In the genomic region with DNA sequence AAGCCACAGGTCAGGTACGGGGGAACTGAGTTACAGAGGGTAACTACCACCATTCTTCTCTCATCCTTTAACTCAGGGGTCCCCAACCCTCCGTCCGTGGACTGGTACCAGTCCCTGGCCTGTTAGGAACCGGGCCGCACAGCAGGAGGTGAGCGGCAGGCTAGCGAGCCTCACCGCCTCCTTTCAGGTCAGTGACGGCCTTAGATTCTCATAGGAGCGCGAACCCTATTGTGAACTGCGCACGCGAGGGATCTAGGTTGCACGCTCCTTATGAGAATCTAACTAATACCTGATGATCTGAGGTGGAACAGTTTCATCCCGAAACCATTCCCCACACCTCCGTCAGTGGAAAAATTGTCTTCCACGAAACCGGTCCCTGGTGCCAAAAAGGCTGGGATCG, we compare ENCODE assay signal across 9 cellular contexts. TPM values are rescaled to one million over a fixed set of nuclear protein-coding genes. Genes with fewer than 3 reads are reported as not detected.
DNase-seq lines count a peak whose midpoint lies in the region; ATAC-seq, FAIRE-seq and TF ChIP-seq lines count a peak whose summit lies in the region.
"Not testable (repeated sequence)": the region's sequence is repeated elsewhere in the genome, so short reads cannot be mapped to it uniquely, and the experiment has no call there.
"Had no signal": no experiment of that assay in that cellular context is flagged by ENCODE, and none has a peak within 500 bp of the region (broad histone marks: within the 10 kb centered on the region; RNA-seq: fewer than 3 reads in every experiment).

No MANE protein-coding gene starts in this region.

- peak overlapping the region; percentile 96 for H3K4me3 ChIP-seq in Jurkat, Clone E6-1 (ENCODE audit: low read length)
- H3K4me3 ChIP-seq in WERI-Rb-1 (ENCODE audit: low read depth, low read length) (peak overlapping the region; percentile 83), K562 (peak overlapping the region; percentile 82), fibroblast of lung (replicated peaks in 1 of 4; ENCODE audit: control extremely low read depth in 1 of 4, insufficient read depth in 1 of 4, low read depth in 3 of 4, low read length in 4 of 4) (peak overlapping the region; percentile 68 to 97 (median 86)), left lung (peak overlapping the region; percentile 88 to 90), osteoblast (ENCODE audit: insufficient read depth, low read length) (peak overlapping the region; percentile 100), thoracic aorta (peak overlapping the region; percentile 81)

- intact Hi-C loops in CD14-positive monocyte (cut with micrococcal nuclease) (loop anchor here (5.0 to 10.0 kb wide), 2 partner anchors 45 to 372 kb away; partner anchors contain the start of gene MICALL1 (in 1 of the 2)), K562 (cut with micrococcal nuclease) (loop anchor here (10.0 kb wide), 1 partner anchor 72 kb away; no protein-coding TSS in a partner anchor)
- intact Hi-C loops in left lung (cut with DNase I), result not testable (repeated sequence)

- not testable (repeated sequence) for TF ChIP-seq CTCF in CD14-positive monocyte (IDR thresholded peaks at IDR 0.05); WERI-Rb-1 (IDR thresholded peaks at IDR 0.05; ENCODE audit: low read depth, low read length); K562 (IDR thresholded peaks at IDR 0.05 in 2 of 3, conservative IDR thresholded peaks at IDR 0.05 in 1 of 3; ENCODE audit: insufficient read depth in 2 of 3, low read depth in 1 of 3, low read length in 3 of 3); fibroblast of lung (conservative IDR thresholded peaks at IDR 0.05 in 1 of 2, IDR thresholded peaks at IDR 0.05 in 1 of 2; ENCODE audit: low read depth in 1 of 2, low read length in 2 of 2); left lung (IDR thresholded peaks at IDR 0.05); osteoblast (IDR thresholded peaks at IDR 0.05; ENCODE audit: extremely low read depth, low read depth, low read length); thoracic aorta (IDR thresholded peaks at IDR 0.05)

- DNase-seq in CD14-positive monocyte (ENCODE audit: low spot score); Jurkat, Clone E6-1 (ENCODE audit: low read depth, low spot score); WERI-Rb-1; fibroblast of lung (ENCODE audit: low read depth in 2 of 2); left lung; osteoblast (ENCODE audit: insufficient read length, low spot score, missing footprints); thoracic aorta (ENCODE audit: low spot score): not testable (repeated sequence)
- peak in 1 of 4 experiments; percentile 12 for DNase-seq in K562 (ENCODE audit: extremely low read depth in 1 of 4, low spot score in 3 of 4)

- H3K4me1 Mint-ChIP-seq in CD14-positive monocyte, result peaks cover 26% of the 10 kb centered on the region

- 14% methylated on average over 12 of the region's 20 CpGs for WGBS in K562 (ENCODE audit: insufficient coverage, low coverage, missing lambda C conversion rate)

- H3K4me2 ChIP-seq in K562 (ENCODE audit: insufficient read depth, low read length) (peak overlapping the region; percentile 98), fibroblast of lung (ENCODE audit: extremely low read depth, insufficient read depth, low read length) (peak overlapping the region; percentile 97), osteoblast (ENCODE audit: insufficient read depth, low read length) (peak overlapping the region; percentile 93)

- peak; percentile 39 for ATAC-seq in K562
- peak; percentile 28 for ATAC-seq in left lung
- not testable (repeated sequence) for ATAC-seq in thoracic aorta (ENCODE audit: insufficient number of reproducible peaks, low FRiP score, low read depth)

- peaks cover 7 to 20% of the 10 kb centered on the region in 2 experiments; a peak in 3 of 5 replicates for H3K4me1 ChIP-seq in K562 (replicated peaks in 1 of 2; ENCODE audit: control insufficient read depth in 2 of 2, insufficient read depth in 2 of 2, low read length in 2 of 2)
- H3K4me1 ChIP-seq in fibroblast of lung (ENCODE audit: control insufficient read depth, extremely low read depth, insufficient read depth, low read length), result not testable (repeated sequence)
- peaks cover 11 to 27% of the 10 kb centered on the region in 2 donors for H3K4me1 ChIP-seq in left lung
- H3K4me1 ChIP-seq in osteoblast (ENCODE audit: insufficient read depth, low read length), result peaks cover 15% of the 10 kb centered on the region
- peaks cover 10 to 18% of the 10 kb centered on the region in 2 donors for H3K4me1 ChIP-seq in thoracic aorta (ENCODE audit: control insufficient read depth in 1 of 2, low read depth in 2 of 2)

- H3K27ac Mint-ChIP-seq in CD14-positive monocyte, result peak overlapping the region in 1 of 7 donors; percentile 99

- H2AFZ ChIP-seq in K562 (ENCODE audit: low read depth, low read length) (peak overlapping the region; percentile 95), fibroblast of lung (ENCODE audit: low read length) (peak overlapping the region; percentile 68), osteoblast (ENCODE audit: low read length) (peak overlapping the region; percentile 87)

- in situ Hi-C loops in K562 (cut with MboI), result not testable (repeated sequence)

- POLR2A ChIA-PET in K562 (lab: Yijun Ruan, JAX), result interaction anchor here (0.5 to 1.1 kb wide), 4 partner anchors 54 to 412 kb away, joined by 3 to 5 read pairs (median 3); partner anchors contain the start of gene ANKRD54

- CTCF ChIA-PET in K562 (lab: Yijun Ruan, JAX; ENCODE audit: low intra/inter-chr PET ratio), result not testable (repeated sequence)

- H3K79me2 ChIP-seq in K562 (ENCODE audit: control insufficient read depth, insufficient read depth, low read length) (peaks cover 27% of the 10 kb centered on the region), fibroblast of lung (ENCODE audit: control insufficient read depth, insufficient read depth, low read length) (peaks cover 15% of the 10 kb centered on the region), osteoblast (ENCODE audit: insufficient read depth, low read length) (peaks cover 32% of the 10 kb centered on the region)

- H3K9ac ChIP-seq in K562 (ENCODE audit: insufficient read depth in 1 of 2, low read depth in 2 of 2, low read length in 2 of 2) (peak overlapping the region; percentile 83 to 100; a peak in 2 of 4 replicates), fibroblast of lung (ENCODE audit: insufficient read depth, low read length) (peak overlapping the region; percentile 83)

- not testable (repeated sequence) for H3K9me3 Mint-ChIP-seq in CD14-positive monocyte

- TF ChIP-seq EP300 in K562 (IDR thresholded peaks at IDR 0.05; ENCODE audit: low read length), result not testable (repeated sequence)

- not testable (repeated sequence) for TF ChIP-seq POLR2A in K562 (conservative IDR thresholded peaks at IDR 0.05)

- FAIRE-seq in K562 (lab: Jason Lieb, UNC), result not testable (repeated sequence)

- not testable (repeated sequence) for H3K27me3 ChIP-seq in WERI-Rb-1 (ENCODE audit: insufficient read depth, low read depth, severe bottlenecking); K562 (ENCODE audit: control insufficient read depth in 2 of 2, insufficient read depth in 2 of 2, low read length in 2 of 2); fibroblast of lung (ENCODE audit: control insufficient read depth, insufficient read depth, low read length); osteoblast (ENCODE audit: insufficient read depth, low read length); thoracic aorta (replicated peaks; ENCODE audit: insufficient read depth)
- H3K27me3 ChIP-seq in left lung, result peaks cover 0 to 14% of the 10 kb centered on the region in 2 donors

- BruUV-seq in K562 (replicated peaks; lab: Mats Ljungman, UMichigan), result not testable (repeated sequence)

- H3K36me3 Mint-ChIP-seq in CD14-positive monocyte, result peaks cover 14 to 15% of the 10 kb centered on the region in 2 donors

- H3K36me3 ChIP-seq in WERI-Rb-1 (peaks cover 16% of the 10 kb centered on the region), K562 (ENCODE audit: control insufficient read depth, insufficient read depth, low read length) (peaks cover 13% of the 10 kb centered on the region), left lung (peaks cover 0 to 17% of the 10 kb centered on the region in 2 donors), osteoblast (ENCODE audit: insufficient read depth, low read length) (peaks cover 12% of the 10 kb centered on the region), thoracic aorta (peaks cover 11% of the 10 kb centered on the region)
- not testable (repeated sequence) for H3K36me3 ChIP-seq in fibroblast of lung (ENCODE audit: control insufficient read depth, insufficient read depth, low read length)

- TF ChIP-seq RAD21 in K562 (CRISPR knock-in tag; conservative IDR thresholded peaks at IDR 0.05 in 1 of 2, IDR thresholded peaks at IDR 0.05 in 1 of 2), result not testable (repeated sequence)

- H4K20me1 ChIP-seq in K562 (replicated peaks; ENCODE audit: control insufficient read depth, insufficient read depth, low read length); fibroblast of lung (ENCODE audit: control insufficient read depth, extremely low read depth, insufficient read depth, low read length); osteoblast (ENCODE audit: insufficient read depth, low read length): not testable (repeated sequence)

- H3K4me3 Mint-ChIP-seq in CD14-positive monocyte, result peak overlapping the region; percentile 94 to 100

- H3K9me1 ChIP-seq in K562 (ENCODE audit: control insufficient read depth, insufficient read depth, low read length), result not testable (repeated sequence)

- not testable (repeated sequence) for H3K27ac ChIP-seq in WERI-Rb-1, left lung, thoracic aorta
- H3K27ac ChIP-seq in K562 (ENCODE audit: extremely low read depth, low read depth, low read length) (0 out of 3 replicates have a peak overlapping the region, but pooled peaks have one; percentile 42), fibroblast of lung (ENCODE audit: insufficient read depth, low read length) (peak overlapping the region; percentile 81), osteoblast (ENCODE audit: low read depth, low read length) (peak overlapping the region; percentile 76)

- H3K9me3 ChIP-seq in WERI-Rb-1 (ENCODE audit: severe bottlenecking); K562 (replicated peaks; ENCODE audit: control insufficient read depth, insufficient read depth, low read depth, low read length); fibroblast of lung (ENCODE audit: control insufficient read depth, insufficient read depth, low read depth, low read length); left lung; osteoblast (ENCODE audit: low read depth, low read length); thoracic aorta: not testable (repeated sequence)

- peaks cover 18 to 24% (median 21%) of the 10 kb centered on the region in 3 donors for H3K27me3 Mint-ChIP-seq in CD14-positive monocyte (ENCODE audit: low read depth in 3 of 3)

RNA-seq across cellular contexts. Expression of gene C22orf23, which starts 0.8 kb away (rescaled TPM):
- polyA plus RNA-seq in CD14-positive monocyte (not detected), K562 (2011; rRNA removed) (0.33 and 0.79 TPM in 2 replicates), K562 (2014; fragmentation: Illumina TruSeq; extraction: Trizol) (0.69 and 1.0 TPM in 2 replicates), K562 (2014; fragmentation: Nextera tagmentation; extraction: Ambion mirVana) (under 1 TPM; 0.53 to 0.91 TPM), K562 (2014; rRNA removed) (0.65 and 0.82 TPM in 2 replicates), fibroblast of lung (0.37 and 0.43 TPM in 2 replicates)
- 2.2 TPM for polyA plus RNA-seq in Jurkat, Clone E6-1 (2012; ENCODE audit: insufficient read depth, insufficient read length)
- 0.46 and 1.2 TPM in 2 replicates for total RNA-seq in K562 (2011; cell fraction: chromatin; rRNA removed; ENCODE audit: low replicate concordance)
- 0.67 TPM in 1 of 2 replicates, not detected in the other for total RNA-seq in K562 (2011; cell fraction: nucleolus; rRNA removed)
- total RNA-seq in K562 (2011; cell fraction: nucleoplasm; rRNA removed), result 0.88 and 1.4 TPM in 2 replicates
- total RNA-seq in K562 (2014; rRNA removed) (0.32 and 0.82 TPM in 2 replicates), K562 (2014; rRNA removed; fragmentation: Illumina TruSeq; extraction: Trizol) (0.25 and 0.48 TPM in 2 replicates), K562 (2015; rRNA removed; fragmentation: Illumina TruSeq; extraction: Trizol) (0.26 and 0.51 TPM in 2 replicates), K562 (2021) (0.49 and 0.64 TPM in 2 replicates), fibroblast of lung (0.17 and 0.26 TPM in 2 replicates), left lung (under 1 TPM; 0.26 to 0.65 TPM), osteoblast (0.29 and 0.72 TPM in 2 replicates), thoracic aorta (not detected)
- 0.52 and 0.88 TPM in 2 replicates for polyA plus RNA-seq in K562 (2011; cell fraction: cytosol; rRNA removed)
- polyA plus RNA-seq in K562 (2011; cell fraction: nucleus; rRNA removed), result 0.63 and 0.76 TPM in 2 replicates
- polyA plus RNA-seq in K562 (2012), result 0.42 and 0.51 TPM in 2 replicates
- polyA minus RNA-seq in K562 (2011; rRNA and poly(A)+ RNA removed), result 0.66 and 0.91 TPM in 2 replicates
- polyA minus RNA-seq in K562 (2011; cell fraction: cytosol; rRNA and poly(A)+ RNA removed), result not detected in 2 replicates
- 0.78 TPM in 1 of 2 replicates, not detected in the other for polyA minus RNA-seq in K562 (2011; cell fraction: nucleus; rRNA and poly(A)+ RNA removed)
- polyA plus RNA-seq in fibroblast of lung (2012), result 0.73 and 1.3 TPM in 2 replicates
- polyA minus RNA-seq in fibroblast of lung (ENCODE audit: low replicate concordance), result not detected in 2 replicates
- total RNA-seq: mucosa of gallbladder had no signal

RNA-seq across cellular contexts. Expression of gene POLR2F, which starts 0.9 kb away (rescaled TPM):
- polyA plus RNA-seq in CD14-positive monocyte, result 100 to 1,000 TPM; 143 to 182 TPM
- polyA plus RNA-seq in Jurkat, Clone E6-1 (2012; ENCODE audit: insufficient read depth, insufficient read length), result 271 TPM
- total RNA-seq in K562 (2011; cell fraction: chromatin; rRNA removed; ENCODE audit: low replicate concordance), result 31.7 and 45.8 TPM in 2 replicates
- 21.2 and 27.6 TPM in 2 replicates for total RNA-seq in K562 (2011; cell fraction: nucleolus; rRNA removed)
- 27.6 and 28.5 TPM in 2 replicates for total RNA-seq in K562 (2011; cell fraction: nucleoplasm; rRNA removed)
- 240 and 294 TPM in 2 replicates for total RNA-seq in K562 (2014; rRNA removed)
- total RNA-seq in K562 (2014; rRNA removed; fragmentation: Illumina TruSeq; extraction: Trizol), result 73.2 and 98.9 TPM in 2 replicates
- total RNA-seq in K562 (2015; rRNA removed; fragmentation: Illumina TruSeq; extraction: Trizol), result 115 and 129 TPM in 2 replicates
- 145 and 162 TPM in 2 replicates for total RNA-seq in K562 (2021)
- polyA plus RNA-seq in K562 (2011; rRNA removed), result 89.4 and 116 TPM in 2 replicates
- 137 and 187 TPM in 2 replicates for polyA plus RNA-seq in K562 (2011; cell fraction: cytosol; rRNA removed)
- 42.9 and 44.4 TPM in 2 replicates for polyA plus RNA-seq in K562 (2011; cell fraction: nucleus; rRNA removed)
- polyA plus RNA-seq in K562 (2012), result 84.6 and 208 TPM in 2 replicates
- polyA plus RNA-seq in K562 (2014; fragmentation: Illumina TruSeq; extraction: Trizol), result 156 and 168 TPM in 2 replicates
- polyA plus RNA-seq in K562 (2014; fragmentation: Nextera tagmentation; extraction: Ambion mirVana), result 100 to 1,000 TPM; 187 to 195 TPM
- 410 and 469 TPM in 2 replicates for polyA plus RNA-seq in K562 (2014; rRNA removed)
- 18.3 and 28.5 TPM in 2 replicates for polyA minus RNA-seq in K562 (2011; rRNA and poly(A)+ RNA removed)
- polyA minus RNA-seq in K562 (2011; cell fraction: cytosol; rRNA and poly(A)+ RNA removed), result 36.5 and 39.5 TPM in 2 replicates
- polyA minus RNA-seq in K562 (2011; cell fraction: nucleus; rRNA and poly(A)+ RNA removed), result 8.8 and 13.2 TPM in 2 replicates
- total RNA-seq in fibroblast of lung, result 31.9 and 47.3 TPM in 2 replicates
- polyA plus RNA-seq in fibroblast of lung, result 82.0 and 109 TPM in 2 replicates
- polyA plus RNA-seq in fibroblast of lung (2012), result 131 and 159 TPM in 2 replicates
- 32.9 and 33.0 TPM in 2 replicates for polyA minus RNA-seq in fibroblast of lung (ENCODE audit: low replicate concordance)
- total RNA-seq in left lung, result 10 to 100 TPM; 58.3 to 64.9 TPM
- total RNA-seq in osteoblast, result 14.8 and 18.6 TPM in 2 replicates
- total RNA-seq in thoracic aorta, result 10 to 100 TPM; 37.9 to 93.1 TPM

RNA-seq across cellular contexts. Expression of gene SOX10, which starts 31.7 kb away (rescaled TPM):
- not detected for polyA plus RNA-seq in CD14-positive monocyte
- polyA plus RNA-seq in Jurkat, Clone E6-1 (2012; ENCODE audit: insufficient read depth, insufficient read length), result not detected
- total RNA-seq in K562 (2011; cell fraction: chromatin; rRNA removed; ENCODE audit: low replicate concordance), result not detected in 2 replicates
- total RNA-seq in K562 (2011; cell fraction: nucleolus; rRNA removed), result not detected in 2 replicates
- not detected in 2 replicates for total RNA-seq in K562 (2011; cell fraction: nucleoplasm; rRNA removed)
- not detected in 2 replicates for total RNA-seq in K562 (2014; rRNA removed)
- total RNA-seq in K562 (2014; rRNA removed; fragmentation: Illumina TruSeq; extraction: Trizol), result not detected in 2 replicates
- not detected in 2 replicates for total RNA-seq in K562 (2015; rRNA removed; fragmentation: Illumina TruSeq; extraction: Trizol)
- not detected in 2 replicates for total RNA-seq in K562 (2021)
- polyA plus RNA-seq in K562 (2011; rRNA removed), result not detected in 2 replicates
- not detected in 2 replicates for polyA plus RNA-seq in K562 (2011; cell fraction: cytosol; rRNA removed)
- polyA plus RNA-seq in K562 (2011; cell fraction: nucleus; rRNA removed), result not detected in 2 replicates
- polyA plus RNA-seq in K562 (2012), result 0.04 TPM in 1 of 2 replicates, not detected in the other
- not detected in 2 replicates for polyA plus RNA-seq in K562 (2014; fragmentation: Illumina TruSeq; extraction: Trizol)
- not detected for polyA plus RNA-seq in K562 (2014; fragmentation: Nextera tagmentation; extraction: Ambion mirVana)
- not detected in 2 replicates for polyA plus RNA-seq in K562 (2014; rRNA removed)
- polyA minus RNA-seq in K562 (2011; rRNA and poly(A)+ RNA removed), result not detected in 2 replicates
- not detected in 2 replicates for polyA minus RNA-seq in K562 (2011; cell fraction: cytosol; rRNA and poly(A)+ RNA removed)
- polyA minus RNA-seq in K562 (2011; cell fraction: nucleus; rRNA and poly(A)+ RNA removed), result not detected in 2 replicates
- total RNA-seq in fibroblast of lung, result not detected in 2 replicates
- polyA plus RNA-seq in fibroblast of lung, result not detected in 2 replicates
- polyA plus RNA-seq in fibroblast of lung (2012), result not detected in 2 replicates
- polyA minus RNA-seq in fibroblast of lung (ENCODE audit: low replicate concordance), result not detected in 2 replicates
- total RNA-seq in left lung, result not detected
- total RNA-seq in osteoblast, result not detected in 2 replicates
- total RNA-seq in thoracic aorta, result under 1 TPM; 0.49 to 0.95 TPM

RNA-seq across cellular contexts. Expression of gene MICALL1, which starts 46.5 kb away (rescaled TPM):
- polyA plus RNA-seq in CD14-positive monocyte (1 to 10 TPM in 1 of 2 donors, under 1 TPM in 1; 0.51 to 1.3 TPM), K562 (2011; rRNA removed) (4.0 and 5.8 TPM in 2 replicates), K562 (2014; fragmentation: Illumina TruSeq; extraction: Trizol) (10.4 and 11.4 TPM in 2 replicates), K562 (2014; fragmentation: Nextera tagmentation; extraction: Ambion mirVana) (under 1 TPM; 0.32 to 0.62 TPM), K562 (2014; rRNA removed) (7.7 and 8.2 TPM in 2 replicates), fibroblast of lung (19.5 and 20.1 TPM in 2 replicates)
- polyA plus RNA-seq in Jurkat, Clone E6-1 (2012; ENCODE audit: insufficient read depth, insufficient read length), result 24.9 TPM
- 12.3 and 33.3 TPM in 2 replicates for total RNA-seq in K562 (2011; cell fraction: chromatin; rRNA removed; ENCODE audit: low replicate concordance)
- 19.0 and 19.9 TPM in 2 replicates for total RNA-seq in K562 (2011; cell fraction: nucleolus; rRNA removed)
- 13.0 and 15.6 TPM in 2 replicates for total RNA-seq in K562 (2011; cell fraction: nucleoplasm; rRNA removed)
- total RNA-seq in K562 (2014; rRNA removed) (9.3 and 13.9 TPM in 2 replicates), K562 (2014; rRNA removed; fragmentation: Illumina TruSeq; extraction: Trizol) (5.9 and 6.4 TPM in 2 replicates), K562 (2015; rRNA removed; fragmentation: Illumina TruSeq; extraction: Trizol) (6.1 and 7.6 TPM in 2 replicates), K562 (2021) (20.4 and 21.5 TPM in 2 replicates), fibroblast of lung (17.2 and 17.7 TPM in 2 replicates), left lung (10 to 100 TPM; 35.8 to 36.8 TPM), osteoblast (29.5 and 36.9 TPM in 2 replicates), thoracic aorta (10 to 100 TPM; 16.8 to 49.3 TPM)
- 4.8 and 10.3 TPM in 2 replicates for polyA plus RNA-seq in K562 (2011; cell fraction: cytosol; rRNA removed)
- polyA plus RNA-seq in K562 (2011; cell fraction: nucleus; rRNA removed), result 5.8 and 9.0 TPM in 2 replicates
- 11.6 and 27.8 TPM in 2 replicates for polyA plus RNA-seq in K562 (2012)
- polyA minus RNA-seq in K562 (2011; rRNA and poly(A)+ RNA removed), result 8.1 and 9.1 TPM in 2 replicates
- 12.0 and 19.4 TPM in 2 replicates for polyA minus RNA-seq in K562 (2011; cell fraction: cytosol; rRNA and poly(A)+ RNA removed)
- polyA minus RNA-seq in K562 (2011; cell fraction: nucleus; rRNA and poly(A)+ RNA removed), result 4.3 and 6.9 TPM in 2 replicates
- 22.3 and 26.2 TPM in 2 replicates for polyA plus RNA-seq in fibroblast of lung (2012)
- 54.0 TPM in 2 replicates for polyA minus RNA-seq in fibroblast of lung (ENCODE audit: low replicate concordance)
